1 cellular context compared by ENCODE assay signal in the genomic region with DNA sequence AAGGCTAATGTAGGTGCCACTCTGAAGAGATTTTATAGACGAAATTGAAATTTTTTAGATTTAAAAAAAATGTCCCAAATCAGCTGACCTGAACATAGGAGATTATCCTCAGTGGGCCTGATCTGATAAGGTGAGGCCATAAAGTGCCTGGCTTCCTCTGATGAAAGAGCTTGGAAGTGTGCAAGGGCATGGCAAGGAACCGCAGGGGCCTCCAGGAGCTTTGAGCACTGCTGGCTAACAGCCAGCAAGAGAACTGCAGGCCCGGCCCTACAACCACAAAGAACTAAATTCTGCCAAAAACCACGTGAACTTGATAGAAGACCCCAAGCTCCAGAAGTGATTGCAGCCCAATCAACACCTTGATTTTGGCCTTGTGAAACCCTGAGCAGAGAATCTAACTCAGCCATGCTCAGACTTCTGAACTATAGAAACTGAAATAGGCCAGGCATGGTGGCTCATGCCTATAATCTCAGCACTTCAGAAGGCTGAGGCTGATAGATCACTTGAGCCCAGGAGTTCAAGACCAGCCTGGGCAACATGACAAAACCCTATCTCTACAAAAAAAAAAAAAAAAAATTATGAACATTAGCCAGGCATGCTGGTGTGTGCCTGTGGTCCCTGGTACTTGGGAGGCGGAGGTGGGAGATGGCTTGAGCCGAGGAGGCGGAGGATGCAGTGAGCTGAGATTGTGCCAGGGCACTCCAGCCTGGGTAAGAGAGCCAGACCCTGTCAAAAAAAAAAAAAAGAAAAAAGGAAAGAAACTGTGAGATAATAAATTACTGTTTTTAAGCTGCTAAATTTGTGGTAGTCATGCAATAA.
TF ChIP-seq lines count a peak whose summit lies in the region.

No MANE protein-coding gene starts in this region.

TF ChIP-seq in HEK293, 187 proteins besides CTCF, POLR2A, EP300 and RAD21 (continued from another document and continues in another):
- TF ChIP-seq ZBTB20 (tag by site-specific recombination; IDR thresholded peaks at IDR 0.05): no peak
- no peak for TF ChIP-seq YY1 (tag by site-specific recombination; IDR thresholded peaks at IDR 0.05)
- no peak for TF ChIP-seq ZNF664 (tag by site-specific recombination; IDR thresholded peaks at IDR 0.05)
- no peak for TF ChIP-seq ZNF621 (tag by site-specific recombination; IDR thresholded peaks at IDR 0.05)
- TF ChIP-seq, protein P1, sequence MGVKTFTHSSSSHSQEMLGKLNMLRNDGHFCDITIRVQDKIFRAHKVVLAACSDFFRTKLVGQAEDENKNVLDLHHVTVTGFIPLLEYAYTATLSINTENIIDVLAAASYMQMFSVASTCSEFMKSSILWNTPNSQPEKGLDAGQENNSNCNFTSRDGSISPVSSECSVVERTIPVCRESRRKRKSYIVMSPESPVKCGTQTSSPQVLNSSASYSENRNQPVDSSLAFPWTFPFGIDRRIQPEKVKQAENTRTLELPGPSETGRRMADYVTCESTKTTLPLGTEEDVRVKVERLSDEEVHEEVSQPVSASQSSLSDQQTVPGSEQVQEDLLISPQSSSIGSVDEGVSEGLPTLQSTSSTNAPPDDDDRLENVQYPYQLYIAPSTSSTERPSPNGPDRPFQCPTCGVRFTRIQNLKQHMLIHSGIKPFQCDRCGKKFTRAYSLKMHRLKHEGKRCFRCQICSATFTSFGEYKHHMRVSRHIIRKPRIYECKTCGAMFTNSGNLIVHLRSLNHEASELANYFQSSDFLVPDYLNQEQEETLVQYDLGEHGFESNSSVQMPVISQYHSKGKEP (tag by site-specific recombination; IDR thresholded peaks at IDR 0.05): 0 out of 2 replicates have a peak, but pooled peaks have one; percentile 47
- no peak for TF ChIP-seq TRIM28 (IDR thresholded peaks at IDR 0.05; ENCODE audit: borderline replicate concordance, low read length)
- TF ChIP-seq ZSCAN30 (tag by site-specific recombination; IDR thresholded peaks at IDR 0.05): no peak
- TF ChIP-seq FEZF1 (tag by site-specific recombination; IDR thresholded peaks at IDR 0.05): 0 out of 2 replicates have a peak, but pooled peaks have one; percentile 34
- TF ChIP-seq, protein P2, sequence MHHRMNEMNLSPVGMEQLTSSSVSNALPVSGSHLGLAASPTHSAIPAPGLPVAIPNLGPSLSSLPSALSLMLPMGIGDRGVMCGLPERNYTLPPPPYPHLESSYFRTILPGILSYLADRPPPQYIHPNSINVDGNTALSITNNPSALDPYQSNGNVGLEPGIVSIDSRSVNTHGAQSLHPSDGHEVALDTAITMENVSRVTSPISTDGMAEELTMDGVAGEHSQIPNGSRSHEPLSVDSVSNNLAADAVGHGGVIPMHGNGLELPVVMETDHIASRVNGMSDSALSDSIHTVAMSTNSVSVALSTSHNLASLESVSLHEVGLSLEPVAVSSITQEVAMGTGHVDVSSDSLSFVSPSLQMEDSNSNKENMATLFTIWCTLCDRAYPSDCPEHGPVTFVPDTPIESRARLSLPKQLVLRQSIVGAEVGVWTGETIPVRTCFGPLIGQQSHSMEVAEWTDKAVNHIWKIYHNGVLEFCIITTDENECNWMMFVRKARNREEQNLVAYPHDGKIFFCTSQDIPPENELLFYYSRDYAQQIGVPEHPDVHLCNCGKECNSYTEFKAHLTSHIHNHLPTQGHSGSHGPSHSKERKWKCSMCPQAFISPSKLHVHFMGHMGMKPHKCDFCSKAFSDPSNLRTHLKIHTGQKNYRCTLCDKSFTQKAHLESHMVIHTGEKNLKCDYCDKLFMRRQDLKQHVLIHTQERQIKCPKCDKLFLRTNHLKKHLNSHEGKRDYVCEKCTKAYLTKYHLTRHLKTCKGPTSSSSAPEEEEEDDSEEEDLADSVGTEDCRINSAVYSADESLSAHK (tag by site-specific recombination; IDR thresholded peaks at IDR 0.05): no peak
- TF ChIP-seq, protein P3, sequence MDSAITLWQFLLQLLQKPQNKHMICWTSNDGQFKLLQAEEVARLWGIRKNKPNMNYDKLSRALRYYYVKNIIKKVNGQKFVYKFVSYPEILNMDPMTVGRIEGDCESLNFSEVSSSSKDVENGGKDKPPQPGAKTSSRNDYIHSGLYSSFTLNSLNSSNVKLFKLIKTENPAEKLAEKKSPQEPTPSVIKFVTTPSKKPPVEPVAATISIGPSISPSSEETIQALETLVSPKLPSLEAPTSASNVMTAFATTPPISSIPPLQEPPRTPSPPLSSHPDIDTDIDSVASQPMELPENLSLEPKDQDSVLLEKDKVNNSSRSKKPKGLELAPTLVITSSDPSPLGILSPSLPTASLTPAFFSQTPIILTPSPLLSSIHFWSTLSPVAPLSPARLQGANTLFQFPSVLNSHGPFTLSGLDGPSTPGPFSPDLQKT (IDR thresholded peaks at IDR 0.05; ENCODE audit: borderline replicate concordance, low read depth, low read length): no peak
- TF ChIP-seq ZNF184 (tag by site-specific recombination; IDR thresholded peaks at IDR 0.05): 0 out of 2 replicates have a peak, but pooled peaks have one; percentile 8
- TF ChIP-seq, protein P4, sequence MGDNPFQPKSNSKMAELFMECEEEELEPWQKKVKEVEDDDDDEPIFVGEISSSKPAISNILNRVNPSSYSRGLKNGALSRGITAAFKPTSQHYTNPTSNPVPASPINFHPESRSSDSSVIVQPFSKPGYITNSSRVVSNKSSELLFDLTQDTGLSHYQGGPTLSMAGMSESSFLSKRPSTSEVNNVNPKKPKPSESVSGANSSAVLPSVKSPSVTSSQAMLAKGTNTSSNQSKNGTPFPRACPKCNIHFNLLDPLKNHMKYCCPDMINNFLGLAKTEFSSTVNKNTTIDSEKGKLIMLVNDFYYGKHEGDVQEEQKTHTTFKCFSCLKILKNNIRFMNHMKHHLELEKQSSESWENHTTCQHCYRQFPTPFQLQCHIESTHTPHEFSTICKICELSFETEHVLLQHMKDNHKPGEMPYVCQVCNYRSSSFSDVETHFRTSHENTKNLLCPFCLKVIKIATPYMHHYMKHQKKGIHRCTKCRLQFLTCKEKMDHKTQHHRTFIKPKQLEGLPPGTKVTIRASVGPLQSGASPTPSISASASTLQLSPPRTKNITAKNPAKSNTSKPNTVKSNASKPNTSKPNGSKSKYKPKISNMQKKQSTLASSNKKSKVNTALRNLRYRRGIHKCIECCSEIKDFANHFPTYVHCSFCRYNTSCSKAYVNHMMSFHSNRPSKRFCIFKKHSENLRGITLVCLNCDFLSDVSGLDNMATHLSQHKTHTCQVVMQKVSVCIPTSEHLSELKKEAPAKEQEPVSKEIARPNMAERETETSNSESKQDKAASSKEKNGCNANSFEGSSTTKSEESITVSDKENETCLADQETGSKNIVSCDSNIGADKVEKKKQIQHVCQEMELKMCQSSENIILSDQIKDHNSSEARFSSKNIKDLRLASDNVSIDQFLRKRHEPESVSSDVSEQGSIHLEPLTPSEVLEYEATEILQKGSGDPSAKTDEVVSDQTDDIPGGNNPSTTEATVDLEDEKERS (tag by site-specific recombination; IDR thresholded peaks at IDR 0.05): no peak
- TF ChIP-seq, protein P5, sequence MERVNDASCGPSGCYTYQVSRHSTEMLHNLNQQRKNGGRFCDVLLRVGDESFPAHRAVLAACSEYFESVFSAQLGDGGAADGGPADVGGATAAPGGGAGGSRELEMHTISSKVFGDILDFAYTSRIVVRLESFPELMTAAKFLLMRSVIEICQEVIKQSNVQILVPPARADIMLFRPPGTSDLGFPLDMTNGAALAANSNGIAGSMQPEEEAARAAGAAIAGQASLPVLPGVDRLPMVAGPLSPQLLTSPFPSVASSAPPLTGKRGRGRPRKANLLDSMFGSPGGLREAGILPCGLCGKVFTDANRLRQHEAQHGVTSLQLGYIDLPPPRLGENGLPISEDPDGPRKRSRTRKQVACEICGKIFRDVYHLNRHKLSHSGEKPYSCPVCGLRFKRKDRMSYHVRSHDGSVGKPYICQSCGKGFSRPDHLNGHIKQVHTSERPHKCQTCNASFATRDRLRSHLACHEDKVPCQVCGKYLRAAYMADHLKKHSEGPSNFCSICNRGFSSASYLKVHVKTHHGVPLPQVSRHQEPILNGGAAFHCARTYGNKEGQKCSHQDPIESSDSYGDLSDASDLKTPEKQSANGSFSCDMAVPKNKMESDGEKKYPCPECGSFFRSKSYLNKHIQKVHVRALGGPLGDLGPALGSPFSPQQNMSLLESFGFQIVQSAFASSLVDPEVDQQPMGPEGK (tag by site-specific recombination; IDR thresholded peaks at IDR 0.05): 0 out of 2 replicates have a peak, but pooled peaks have one; percentile 12
- TF ChIP-seq ZNF19 (tag by site-specific recombination; IDR thresholded peaks at IDR 0.05; ENCODE audit: low read depth): no peak
- no peak for TF ChIP-seq ZNF776 (tag by site-specific recombination; IDR thresholded peaks at IDR 0.05; ENCODE audit: borderline replicate concordance)
- TF ChIP-seq, protein P6, sequence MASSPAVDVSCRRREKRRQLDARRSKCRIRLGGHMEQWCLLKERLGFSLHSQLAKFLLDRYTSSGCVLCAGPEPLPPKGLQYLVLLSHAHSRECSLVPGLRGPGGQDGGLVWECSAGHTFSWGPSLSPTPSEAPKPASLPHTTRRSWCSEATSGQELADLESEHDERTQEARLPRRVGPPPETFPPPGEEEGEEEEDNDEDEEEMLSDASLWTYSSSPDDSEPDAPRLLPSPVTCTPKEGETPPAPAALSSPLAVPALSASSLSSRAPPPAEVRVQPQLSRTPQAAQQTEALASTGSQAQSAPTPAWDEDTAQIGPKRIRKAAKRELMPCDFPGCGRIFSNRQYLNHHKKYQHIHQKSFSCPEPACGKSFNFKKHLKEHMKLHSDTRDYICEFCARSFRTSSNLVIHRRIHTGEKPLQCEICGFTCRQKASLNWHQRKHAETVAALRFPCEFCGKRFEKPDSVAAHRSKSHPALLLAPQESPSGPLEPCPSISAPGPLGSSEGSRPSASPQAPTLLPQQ (tag by site-specific recombination; IDR thresholded peaks at IDR 0.05): no peak
- TF ChIP-seq, protein P7, sequence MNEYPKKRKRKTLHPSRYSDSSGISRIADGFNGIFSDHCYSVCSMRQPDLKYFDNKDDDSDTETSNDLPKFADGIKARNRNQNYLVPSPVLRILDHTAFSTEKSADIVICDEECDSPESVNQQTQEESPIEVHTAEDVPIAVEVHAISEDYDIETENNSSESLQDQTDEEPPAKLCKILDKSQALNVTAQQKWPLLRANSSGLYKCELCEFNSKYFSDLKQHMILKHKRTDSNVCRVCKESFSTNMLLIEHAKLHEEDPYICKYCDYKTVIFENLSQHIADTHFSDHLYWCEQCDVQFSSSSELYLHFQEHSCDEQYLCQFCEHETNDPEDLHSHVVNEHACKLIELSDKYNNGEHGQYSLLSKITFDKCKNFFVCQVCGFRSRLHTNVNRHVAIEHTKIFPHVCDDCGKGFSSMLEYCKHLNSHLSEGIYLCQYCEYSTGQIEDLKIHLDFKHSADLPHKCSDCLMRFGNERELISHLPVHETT (tag by site-specific recombination; IDR thresholded peaks at IDR 0.05): no peak
- no peak for TF ChIP-seq ZNF324 (tag by site-specific recombination; IDR thresholded peaks at IDR 0.05)
- no peak for TF ChIP-seq ZNF274 (IDR thresholded peaks at IDR 0.05; ENCODE audit: low read length)
- no peak for TF ChIP-seq ZNF274 (tag by site-specific recombination; IDR thresholded peaks at IDR 0.05; ENCODE audit: borderline replicate concordance)
- TF ChIP-seq ZNF626 (tag by site-specific recombination; IDR thresholded peaks at IDR 0.05): no peak
- TF ChIP-seq ZXDB (tag by site-specific recombination; IDR thresholded peaks at IDR 0.05): peak; percentile 64
- TF ChIP-seq HOXA7 (CRISPR knock-in tag; IDR thresholded peaks at IDR 0.05; ENCODE audit: borderline replicate concordance): no peak
- TF ChIP-seq ZNF140 (tag by site-specific recombination; IDR thresholded peaks at IDR 0.05): no peak
- TF ChIP-seq PRDM1 (tag by site-specific recombination; IDR thresholded peaks at IDR 0.05): no peak
- no peak for TF ChIP-seq WT1 (tag by site-specific recombination; IDR thresholded peaks at IDR 0.05)
- peak; percentile 33; the same call in 1 of the 2 replicates for TF ChIP-seq EGR2 (tag by site-specific recombination; IDR thresholded peaks at IDR 0.05; ENCODE audit: low read depth)
- TF ChIP-seq SETDB1 (IDR thresholded peaks at IDR 0.05; ENCODE audit: insufficient read length, low read length): no peak
- no peak for TF ChIP-seq ZNF654 (tag by site-specific recombination; IDR thresholded peaks at IDR 0.05; ENCODE audit: low read depth)
- no peak for TF ChIP-seq ZNF670 (tag by site-specific recombination; IDR thresholded peaks at IDR 0.05; ENCODE audit: low read depth)
- TF ChIP-seq ZNF426 (tag by site-specific recombination; IDR thresholded peaks at IDR 0.05): no peak
- no peak for TF ChIP-seq ZNF658 (tag by site-specific recombination; IDR thresholded peaks at IDR 0.05)
- TF ChIP-seq SP7 (tag by site-specific recombination; IDR thresholded peaks at IDR 0.05): no peak
- TF ChIP-seq ZNF777 (tag by site-specific recombination; IDR thresholded peaks at IDR 0.05; ENCODE audit: borderline replicate concordance): no peak
- TF ChIP-seq ZIC2 (tag by site-specific recombination; IDR thresholded peaks at IDR 0.05): 0 out of 2 replicates have a peak, but pooled peaks have one; percentile 33
- TF ChIP-seq OVOL3 (tag by site-specific recombination; IDR thresholded peaks at IDR 0.05): no peak
- no peak for TF ChIP-seq ZFP69B (tag by site-specific recombination; IDR thresholded peaks at IDR 0.05)
- TF ChIP-seq HOXD13 (CRISPR knock-in tag; IDR thresholded peaks at IDR 0.05; ENCODE audit: borderline replicate concordance): no peak
- peak; percentile 54; the same call in 1 of the 2 replicates for TF ChIP-seq ZNF660 (tag by site-specific recombination; IDR thresholded peaks at IDR 0.05)
- TF ChIP-seq IKZF3 (tag by site-specific recombination; IDR thresholded peaks at IDR 0.05): peak; percentile 49; the same call in 1 of the 2 replicates
- peak; percentile 84; the same call in 1 of the 2 replicates for TF ChIP-seq TCF7L2 (IDR thresholded peaks at IDR 0.05; ENCODE audit: borderline replicate concordance, low read depth, low read length)
- no peak for TF ChIP-seq ZNF548 (tag by site-specific recombination; IDR thresholded peaks at IDR 0.05)
- peak; percentile 91 for TF ChIP-seq ZNF335 (tag by site-specific recombination; conservative IDR thresholded peaks at IDR 0.05)
- TF ChIP-seq ZNF76 (tag by site-specific recombination; IDR thresholded peaks at IDR 0.05; ENCODE audit: borderline replicate concordance, low read depth): no peak
- peak; percentile 39 for TF ChIP-seq ZFHX2 (tag by site-specific recombination; conservative IDR thresholded peaks at IDR 0.05)
- no peak for TF ChIP-seq ZNF24 (tag by site-specific recombination; IDR thresholded peaks at IDR 0.05)
- TF ChIP-seq ZBTB48 (tag by site-specific recombination; IDR thresholded peaks at IDR 0.05): 0 out of 2 replicates have a peak, but pooled peaks have one; percentile 31
- no peak for TF ChIP-seq ZNF624 (tag by site-specific recombination; IDR thresholded peaks at IDR 0.05)
- peak; percentile 73 for TF ChIP-seq GLIS1 (tag by site-specific recombination; IDR thresholded peaks at IDR 0.05)
- no peak for TF ChIP-seq ZNF223 (tag by site-specific recombination; IDR thresholded peaks at IDR 0.05)
- no peak for TF ChIP-seq ZNF585B (tag by site-specific recombination; IDR thresholded peaks at IDR 0.05)
- TF ChIP-seq OSR2 (tag by site-specific recombination; IDR thresholded peaks at IDR 0.05): peak; percentile 73
- 0 out of 2 replicates have a peak, but pooled peaks have one; percentile 45 for TF ChIP-seq ZBTB17 (tag by site-specific recombination; IDR thresholded peaks at IDR 0.05)
- no peak for TF ChIP-seq ZNF544 (tag by site-specific recombination; IDR thresholded peaks at IDR 0.05)
- TF ChIP-seq ZNF112 (tag by site-specific recombination; IDR thresholded peaks at IDR 0.05): no peak
- no peak for TF ChIP-seq ZNF610 (tag by site-specific recombination; IDR thresholded peaks at IDR 0.05; ENCODE audit: borderline replicate concordance)
- 0 out of 2 replicates have a peak, but pooled peaks have one; percentile 17 for TF ChIP-seq ZNF10 (tag by site-specific recombination; IDR thresholded peaks at IDR 0.05)
